Comparison of ENCODE assay signal across 16 cellular contexts in the genomic region with DNA sequence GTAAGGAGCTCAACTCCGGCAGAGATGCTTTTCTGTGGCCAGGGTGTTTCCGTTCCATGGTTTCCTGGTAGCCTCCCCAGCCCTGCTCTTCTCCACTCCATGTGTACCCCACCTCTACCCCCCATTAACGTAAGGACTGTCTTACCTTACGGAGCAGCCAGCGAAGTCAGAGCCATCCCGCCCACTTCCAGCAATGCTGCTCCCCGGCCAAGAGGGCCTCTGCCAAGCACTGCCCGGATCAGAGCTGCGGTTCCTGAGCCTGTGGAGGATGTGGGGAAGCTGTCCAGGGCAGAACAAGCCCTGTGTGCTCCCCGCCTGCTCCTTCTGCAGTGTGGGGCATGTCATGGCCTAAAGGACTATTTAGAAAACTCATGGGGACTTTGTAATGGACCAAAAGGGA.
DNase-seq lines count a peak whose midpoint lies in the region; ATAC-seq and TF ChIP-seq lines count a peak whose summit lies in the region.
"Had no signal": no experiment of that assay in that cellular context is flagged by ENCODE, and none has a peak within 500 bp of the region (broad histone marks: within the 10 kb centered on the region; RNA-seq: fewer than 3 reads in every experiment).

No MANE protein-coding gene starts in this region.

- H3K27ac ChIP-seq in BLaER1 (no peak overlapping the region), GM23338 (ENCODE audit: low read depth) (no peak overlapping the region), osteoblast (ENCODE audit: low read depth, low read length) (no peak overlapping the region)
- H3K27ac ChIP-seq: HL-60 had no signal

- H3K27me3 Mint-ChIP-seq in GM23338 (ENCODE audit: insufficient read depth, low read depth, poor library complexity): peaks cover 10% of the 10 kb centered on the region
- peaks cover 6% of the 10 kb centered on the region for H3K27me3 Mint-ChIP-seq in chondrocyte (ENCODE audit: low read depth)

- DNase-seq in GM23338 (ENCODE audit: low spot score): no peak
- peak; percentile 53 for DNase-seq in chondrocyte (ENCODE audit: low spot score)
- peak; percentile 22 for DNase-seq in osteoblast (ENCODE audit: insufficient read length, low spot score, missing footprints)
- no peak for DNase-seq in ACHN
- DNase-seq in NCI-H748 treated with DMSO at 0.1 percent for 48 hours (lab: John Stamatoyannopoulos, UW): no peak
- DNase-seq: Caco-2; CD8-positive, alpha-beta memory T cell; DND-41; GDM1; KBM-7 had no signal

- H2AFZ ChIP-seq in GM23338 (no peak overlapping the region), osteoblast (ENCODE audit: low read length) (no peak overlapping the region)

- TF ChIP-seq CTCF in GM23338 (conservative IDR thresholded peaks at IDR 0.05; ENCODE audit: low read depth in 2 of 2) (no peak), chondrocyte (IDR thresholded peaks at IDR 0.05) (no peak), osteoblast (IDR thresholded peaks at IDR 0.05; ENCODE audit: extremely low read depth, low read depth, low read length) (no peak)

- H3K36me3 ChIP-seq in BLaER1 (no peaks in the 10 kb centered on the region), GM23338 (ENCODE audit: insufficient read depth) (no peaks in the 10 kb centered on the region), osteoblast (ENCODE audit: insufficient read depth, low read length) (no peaks in the 10 kb centered on the region)

- in situ Hi-C loops in ACHN (cut with HindIII; ENCODE audit: low pct_ligation_motif_present, low pct_unique_long_range_greater_than_20kb, low sequenced_read_pairs): no loop called here

- no peaks in the 10 kb centered on the region for H3K4me1 Mint-ChIP-seq in GM23338
- peaks cover 4% of the 10 kb centered on the region for H3K4me1 Mint-ChIP-seq in chondrocyte (ENCODE audit: low read depth)
- H3K4me1 Mint-ChIP-seq: B cell; CD8-positive, alpha-beta memory T cell had no signal

- no peaks in the 10 kb centered on the region for H3K79me2 ChIP-seq in GM23338 (replicated peaks; ENCODE audit: insufficient read depth)
- H3K79me2 ChIP-seq in osteoblast (ENCODE audit: insufficient read depth, low read length): no peaks in the 10 kb centered on the region

- H3K4me3 Mint-ChIP-seq in GM23338 (no peak overlapping the region), chondrocyte (ENCODE audit: unreplicated experiment) (no peak overlapping the region)
- H3K4me3 Mint-ChIP-seq: B cell; CD8-positive, alpha-beta memory T cell had no signal

- H3K27me3 ChIP-seq in BLaER1 (no peaks in the 10 kb centered on the region), GM23338 (ENCODE audit: insufficient read depth) (no peaks in the 10 kb centered on the region), osteoblast (ENCODE audit: insufficient read depth, low read length) (no peaks in the 10 kb centered on the region)

- no peaks in the 10 kb centered on the region for H3K9me2 ChIP-seq in GM23338 (ENCODE audit: insufficient read depth)

- no peak overlapping the region for H3K4me3 ChIP-seq in BLaER1
- no peak overlapping the region for H3K4me3 ChIP-seq in GM23338
- H3K4me3 ChIP-seq in osteoblast (ENCODE audit: insufficient read depth, low read length): no peak overlapping the region

- peak overlapping the region; percentile 48; the same call in 1 of the 2 replicates for H3K9ac ChIP-seq in BLaER1

- H4K20me1 ChIP-seq in BLaER1 (no peaks in the 10 kb centered on the region), GM23338 (replicated peaks; ENCODE audit: insufficient read depth) (no peaks in the 10 kb centered on the region), osteoblast (ENCODE audit: insufficient read depth, low read length) (no peaks in the 10 kb centered on the region)

- H3K27ac Mint-ChIP-seq in GM23338: 0 out of 2 replicates have a peak overlapping the region, but pooled peaks have one; percentile 56
- no peak overlapping the region for H3K27ac Mint-ChIP-seq in chondrocyte (ENCODE audit: unreplicated experiment)
- H3K27ac Mint-ChIP-seq: B cell had no signal

- no peaks in the 10 kb centered on the region for H3K9me3 Mint-ChIP-seq in GM23338
- H3K9me3 Mint-ChIP-seq in chondrocyte (ENCODE audit: low read depth): no peaks in the 10 kb centered on the region
- H3K9me3 Mint-ChIP-seq: CD8-positive, alpha-beta memory T cell had no signal

- H3F3A ChIP-seq in GM23338 (replicated peaks; ENCODE audit: low read depth): no peaks in the 10 kb centered on the region

- no peaks in the 10 kb centered on the region for H3K9me3 ChIP-seq in BLaER1
- H3K9me3 ChIP-seq in osteoblast (ENCODE audit: low read depth, low read length): no peaks in the 10 kb centered on the region
- H3K9me3 ChIP-seq: Caco-2 had no signal

- H3K4me1 ChIP-seq in BLaER1: peaks cover 68% of the 10 kb centered on the region
- no peaks in the 10 kb centered on the region for H3K4me1 ChIP-seq in GM23338 (ENCODE audit: insufficient read depth)
- no peaks in the 10 kb centered on the region for H3K4me1 ChIP-seq in osteoblast (ENCODE audit: insufficient read depth, low read length)
- H3K4me1 ChIP-seq: Caco-2 had no signal

- H3K36me3 Mint-ChIP-seq in GM23338 (ENCODE audit: low read depth): no peaks in the 10 kb centered on the region
- no peaks in the 10 kb centered on the region for H3K36me3 Mint-ChIP-seq in chondrocyte (ENCODE audit: low read depth)
- H3K36me3 Mint-ChIP-seq: CD8-positive, alpha-beta memory T cell had no signal

- H3K4me2 ChIP-seq in BLaER1: peak overlapping the region; percentile 88
- H3K4me2 ChIP-seq in GM23338: no peak overlapping the region
- no peak overlapping the region for H3K4me2 ChIP-seq in osteoblast (ENCODE audit: insufficient read depth, low read length)

- ATAC-seq in GM23338: no peak
- ATAC-seq in HG03460 (IDR thresholded peaks at IDR 0.05; ENCODE audit: unreplicated experiment): no peak
- ATAC-seq in HG03039 (IDR thresholded peaks at IDR 0.05; ENCODE audit: unreplicated experiment): no peak
- ATAC-seq: HCT116 had no signal

TF ChIP-seq in GM23338, 12 proteins besides CTCF, POLR2A, EP300 and RAD21:
- TF ChIP-seq, protein P1, sequence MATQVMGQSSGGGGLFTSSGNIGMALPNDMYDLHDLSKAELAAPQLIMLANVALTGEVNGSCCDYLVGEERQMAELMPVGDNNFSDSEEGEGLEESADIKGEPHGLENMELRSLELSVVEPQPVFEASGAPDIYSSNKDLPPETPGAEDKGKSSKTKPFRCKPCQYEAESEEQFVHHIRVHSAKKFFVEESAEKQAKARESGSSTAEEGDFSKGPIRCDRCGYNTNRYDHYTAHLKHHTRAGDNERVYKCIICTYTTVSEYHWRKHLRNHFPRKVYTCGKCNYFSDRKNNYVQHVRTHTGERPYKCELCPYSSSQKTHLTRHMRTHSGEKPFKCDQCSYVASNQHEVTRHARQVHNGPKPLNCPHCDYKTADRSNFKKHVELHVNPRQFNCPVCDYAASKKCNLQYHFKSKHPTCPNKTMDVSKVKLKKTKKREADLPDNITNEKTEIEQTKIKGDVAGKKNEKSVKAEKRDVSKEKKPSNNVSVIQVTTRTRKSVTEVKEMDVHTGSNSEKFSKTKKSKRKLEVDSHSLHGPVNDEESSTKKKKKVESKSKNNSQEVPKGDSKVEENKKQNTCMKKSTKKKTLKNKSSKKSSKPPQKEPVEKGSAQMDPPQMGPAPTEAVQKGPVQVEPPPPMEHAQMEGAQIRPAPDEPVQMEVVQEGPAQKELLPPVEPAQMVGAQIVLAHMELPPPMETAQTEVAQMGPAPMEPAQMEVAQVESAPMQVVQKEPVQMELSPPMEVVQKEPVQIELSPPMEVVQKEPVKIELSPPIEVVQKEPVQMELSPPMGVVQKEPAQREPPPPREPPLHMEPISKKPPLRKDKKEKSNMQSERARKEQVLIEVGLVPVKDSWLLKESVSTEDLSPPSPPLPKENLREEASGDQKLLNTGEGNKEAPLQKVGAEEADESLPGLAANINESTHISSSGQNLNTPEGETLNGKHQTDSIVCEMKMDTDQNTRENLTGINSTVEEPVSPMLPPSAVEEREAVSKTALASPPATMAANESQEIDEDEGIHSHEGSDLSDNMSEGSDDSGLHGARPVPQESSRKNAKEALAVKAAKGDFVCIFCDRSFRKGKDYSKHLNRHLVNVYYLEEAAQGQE (IDR thresholded peaks at IDR 0.05; ENCODE audit: unreplicated experiment): no peak
- TF ChIP-seq, protein P2, sequence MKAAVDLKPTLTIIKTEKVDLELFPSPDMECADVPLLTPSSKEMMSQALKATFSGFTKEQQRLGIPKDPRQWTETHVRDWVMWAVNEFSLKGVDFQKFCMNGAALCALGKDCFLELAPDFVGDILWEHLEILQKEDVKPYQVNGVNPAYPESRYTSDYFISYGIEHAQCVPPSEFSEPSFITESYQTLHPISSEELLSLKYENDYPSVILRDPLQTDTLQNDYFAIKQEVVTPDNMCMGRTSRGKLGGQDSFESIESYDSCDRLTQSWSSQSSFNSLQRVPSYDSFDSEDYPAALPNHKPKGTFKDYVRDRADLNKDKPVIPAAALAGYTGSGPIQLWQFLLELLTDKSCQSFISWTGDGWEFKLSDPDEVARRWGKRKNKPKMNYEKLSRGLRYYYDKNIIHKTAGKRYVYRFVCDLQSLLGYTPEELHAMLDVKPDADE (IDR thresholded peaks at IDR 0.05): no peak
- TF ChIP-seq EZH2phosphoT487 (IDR thresholded peaks at IDR 0.05; ENCODE audit: unreplicated experiment): no peak
- TF ChIP-seq ZNF114 (CRISPR knock-in tag; IDR thresholded peaks at IDR 0.05): no peak
- no peak for TF ChIP-seq STAT1 (IDR thresholded peaks at IDR 0.05; ENCODE audit: unreplicated experiment)
- no peak for TF ChIP-seq NANOG (IDR thresholded peaks at IDR 0.05; ENCODE audit: borderline replicate concordance)
TF ChIP-seq in GM23338: peak in this region for 0.

Comparison
In these comparisons a context has a peak if more than half of its experiments do, and no peak if none do; other contexts are left out.
1. DNase-seq: peak in chondrocyte (single experiment) and osteoblast (single experiment); none in GM23338 (single experiment), ACHN (single experiment) and NCI-H748 treated with DMSO at 0.1 percent for 48 hours (single experiment).